In genomic region chr18:70450658-70451253, GRCh38 we compare ENCODE assay signal across 11 cellular contexts.
DNase-seq lines count a peak whose midpoint lies in the region; ATAC-seq and TF ChIP-seq lines count a peak whose summit lies in the region.
"Had no signal": no experiment of that assay in that cellular context is flagged by ENCODE, and none has a peak within 500 bp of the region (broad histone marks: within the 10 kb centered on the region; RNA-seq: fewer than 3 reads in every experiment).

No MANE protein-coding gene starts in this region.

- no peak overlapping the region for H3K4me3 ChIP-seq in breast epithelium
- no peak overlapping the region for H3K4me3 ChIP-seq in OCI-LY3 (ENCODE audit: low read length)
- no peak overlapping the region for H3K4me3 ChIP-seq in epithelial cell of esophagus (ENCODE audit: low read length)
- H3K4me3 ChIP-seq in transverse colon: no peak overlapping the region
- H3K4me3 ChIP-seq: HAP-1 had no signal

- no peak overlapping the region for H3K27ac Mint-ChIP-seq in MCF 10A (ENCODE audit: low read depth, unreplicated experiment)
- H3K27ac Mint-ChIP-seq in natural killer cell treated with Interleukin-12 subunit alpha and Interleukin-12 subunit beta and Interleukin-15 and Interleukin-18, amount 100 ng/mL, for 72 hours: no peak overlapping the region

- H3K36me3 ChIP-seq in breast epithelium (no peaks in the 10 kb centered on the region), OCI-LY3 (replicated peaks; ENCODE audit: low read depth, low read length) (no peaks in the 10 kb centered on the region), transverse colon (no peaks in the 10 kb centered on the region)
- H3K36me3 ChIP-seq: HAP-1 had no signal

- H3K27me3 ChIP-seq in breast epithelium (no peaks in the 10 kb centered on the region), OCI-LY3 (ENCODE audit: low read depth, low read length) (no peaks in the 10 kb centered on the region), transverse colon (no peaks in the 10 kb centered on the region)

- no peak for ATAC-seq in natural killer cell treated with Interleukin-12 subunit alpha and Interleukin-12 subunit beta and Interleukin-15 and Interleukin-18, amount 100 ng/mL, for 72 hours
- ATAC-seq in GM21786 (IDR thresholded peaks at IDR 0.05; ENCODE audit: unreplicated experiment): no peak

- TF ChIP-seq POLR2A in breast epithelium (IDR thresholded peaks at IDR 0.05) (no peak), transverse colon (IDR thresholded peaks at IDR 0.05) (no peak)

- DNase-seq in MCF 10A (ENCODE audit: unreplicated experiment) (no peak), breast epithelium (ENCODE audit: low spot score in 2 of 2) (no peak), epithelial cell of esophagus (ENCODE audit: low read depth) (no peak), transverse colon (no peak), SHP77 (lab: John Stamatoyannopoulos, UW) (no peak)
- DNase-seq in natural killer cell treated with Interleukin-12 subunit alpha and Interleukin-12 subunit beta and Interleukin-15 and Interleukin-18, amount 100 ng/mL, for 72 hours (ENCODE audit: low spot score): no peak
- DNase-seq: activated CD4-positive, alpha-beta T cell treated with anti-CD3 and anti-CD28 coated beads, Interleukin-2, amount 50 U/mL, for 48 hours; substantia nigra had no signal

- H4K20me1 ChIP-seq in OCI-LY3 (ENCODE audit: insufficient read depth, low read length): no peaks in the 10 kb centered on the region

- H3K27ac ChIP-seq in breast epithelium: no peak overlapping the region
- no peak overlapping the region for H3K27ac ChIP-seq in OCI-LY3 (ENCODE audit: low read length)
- H3K27ac ChIP-seq in transverse colon: no peak overlapping the region

- H3K36me3 Mint-ChIP-seq in MCF 10A (ENCODE audit: insufficient read depth, unreplicated experiment): no peaks in the 10 kb centered on the region
- H3K36me3 Mint-ChIP-seq in natural killer cell treated with Interleukin-12 subunit alpha and Interleukin-12 subunit beta and Interleukin-15 and Interleukin-18, amount 100 ng/mL, for 72 hours: no peaks in the 10 kb centered on the region

- in situ Hi-C loops in transverse colon (cut with MboI; ENCODE audit: low pct_ligation_motif_present in 1 of 4, low pct_unique_long_range_greater_than_20kb in 1 of 4, low sequenced_read_pairs in 3 of 4): no loop called here

- H3K9ac ChIP-seq in OCI-LY3 (ENCODE audit: low read length): no peak overlapping the region

- BruUV-seq in MCF 10A (replicated peaks; lab: Mats Ljungman, UMichigan): no TSS peak

- peak; percentile 47 for TF ChIP-seq CTCF in MCF 10A (IDR thresholded peaks at IDR 0.05; ENCODE audit: unreplicated experiment)
- peak in 1 of 3 donors; percentile 17 for TF ChIP-seq CTCF in breast epithelium (IDR thresholded peaks at IDR 0.05)
- TF ChIP-seq CTCF in OCI-LY3 (IDR thresholded peaks at IDR 0.05; ENCODE audit: low read depth, low read length): peak; percentile 75
- TF ChIP-seq CTCF in epithelial cell of esophagus (IDR thresholded peaks at IDR 0.05; ENCODE audit: insufficient read depth, low read depth, low read length, missing control alignments): peak; percentile 50
- peak in 3 of 5 experiments; percentile 20 to 28 (median 23) for TF ChIP-seq CTCF in transverse colon (IDR thresholded peaks at IDR 0.05)

- H3K4me3 Mint-ChIP-seq in MCF 10A (ENCODE audit: unreplicated experiment): no peak overlapping the region
- no peak overlapping the region for H3K4me3 Mint-ChIP-seq in natural killer cell treated with Interleukin-12 subunit alpha and Interleukin-12 subunit beta and Interleukin-15 and Interleukin-18, amount 100 ng/mL, for 72 hours

- H3K27me3 Mint-ChIP-seq in MCF 10A (ENCODE audit: insufficient read depth, unreplicated experiment): no peaks in the 10 kb centered on the region
- H3K27me3 Mint-ChIP-seq in natural killer cell treated with Interleukin-12 subunit alpha and Interleukin-12 subunit beta and Interleukin-15 and Interleukin-18, amount 100 ng/mL, for 72 hours: peaks cover 4 to 6% of the 10 kb centered on the region in 2 donors

- H3K4me1 Mint-ChIP-seq in MCF 10A (ENCODE audit: insufficient read depth, unreplicated experiment): no peaks in the 10 kb centered on the region
- H3K4me1 Mint-ChIP-seq in natural killer cell treated with Interleukin-12 subunit alpha and Interleukin-12 subunit beta and Interleukin-15 and Interleukin-18, amount 100 ng/mL, for 72 hours (ENCODE audit: low read depth in 2 of 2): no peaks in the 10 kb centered on the region

- POLR2A ChIA-PET in MCF 10A (lab: Yijun Ruan, JAX): interaction anchor here (1.1 kb wide), 1 partner anchor 284 kb away, joined by 3 read pairs; no protein-coding TSS in a partner anchor

- no peaks in the 10 kb centered on the region for H3K9me3 ChIP-seq in breast epithelium
- 0 out of 2 replicates have a peak, but pooled peaks cover 3% of the 10 kb centered on the region for H3K9me3 ChIP-seq in OCI-LY3 (ENCODE audit: insufficient read depth, low read length)
- no peaks in the 10 kb centered on the region for H3K9me3 ChIP-seq in transverse colon
- H3K9me3 ChIP-seq: HAP-1 had no signal

- intact Hi-C loops in MCF 10A (cut with micrococcal nuclease) (loop anchor here (1.0 to 5.0 kb wide), 3 partner anchors 254 to 1603 kb away; no protein-coding TSS in a partner anchor), breast epithelium (cut with DNase I; ENCODE audit: low total_unique reads) (no loop called here), transverse colon (cut with DNase I; ENCODE audit: low total_unique reads) (no loop called here)

- no peak for TF ChIP-seq EP300 in transverse colon (IDR thresholded peaks at IDR 0.05; ENCODE audit: low read depth)

- no peaks in the 10 kb centered on the region for H3K9me3 Mint-ChIP-seq in MCF 10A (ENCODE audit: unreplicated experiment)
- H3K9me3 Mint-ChIP-seq in natural killer cell treated with Interleukin-12 subunit alpha and Interleukin-12 subunit beta and Interleukin-15 and Interleukin-18, amount 100 ng/mL, for 72 hours: no peaks in the 10 kb centered on the region

- 7 to 26% methylated on average over 2 of the region's 2 CpGs for WGBS in transverse colon (ENCODE audit: low coverage in 1 of 2), 2 donors

- no peak overlapping the region for H2AFZ ChIP-seq in OCI-LY3 (ENCODE audit: low read depth, low read length)

- no peaks in the 10 kb centered on the region for H3K79me2 ChIP-seq in OCI-LY3 (ENCODE audit: low read length)

- CTCF ChIA-PET in MCF 10A (lab: Yijun Ruan, JAX): interaction anchor here (0.6 to 12.5 kb wide), 21 partner anchors 10 to 1349 kb away, joined by 3 to 174 read pairs (median 4); partner anchors contain the start of gene RTTN

- H3K4me1 ChIP-seq in breast epithelium (no peaks in the 10 kb centered on the region), OCI-LY3 (ENCODE audit: low read length) (peaks cover 16% of the 10 kb centered on the region), transverse colon (peaks cover 0 to 4% (median 0%) of the 10 kb centered on the region in 4 donors)

- H3K4me2 ChIP-seq in OCI-LY3 (ENCODE audit: low read length): no peak overlapping the region
